In genomic region chr7:23246540-23246939, GRCh38 we compare ENCODE assay signal across 9 cellular contexts. TPM values are rescaled to one million over a fixed set of nuclear protein-coding genes. Genes with fewer than 3 reads are reported as not detected.
A peak's percentile ranks its signal among the peaks of the same experiment; 100 is the strongest.
DNase-seq lines count a peak whose midpoint lies in the region; ATAC-seq and TF ChIP-seq lines count a peak whose summit lies in the region.
"Had no signal": no experiment of that assay in that cellular context is flagged by ENCODE, and none has a peak within 500 bp of the region (broad histone marks: within the 10 kb centered on the region; RNA-seq: fewer than 3 reads in every experiment).

Gene GPNMB (plus strand): TSS chr7:23246775. CDS start chr7:23246858, 83 bp downstream.

- peaks cover 8 to 24% (median 21%) of the 10 kb centered on the region in 5 experiments for H3K9me3 Mint-ChIP-seq in brain
- H3K9me3 Mint-ChIP-seq in stimulated activated memory B cell treated with anti-CD40 and anti-IgM and Interleukin-4, amounts not matched to agents 10 μg/mL and 1 μg/mL and 100 μg/mL, for 72 hours = no peaks in the 10 kb centered on the region

- H3K27me3 Mint-ChIP-seq in brain = peaks cover 60% of the 10 kb centered on the region
- H3K27me3 Mint-ChIP-seq in stimulated activated memory B cell treated with anti-CD40 and anti-IgM and Interleukin-4, amounts not matched to agents 10 μg/mL and 1 μg/mL and 100 μg/mL, for 72 hours = peaks cover 74% of the 10 kb centered on the region

- peaks cover 28% of the 10 kb centered on the region for H3K4me1 Mint-ChIP-seq in brain
- peaks cover 7% of the 10 kb centered on the region for H3K4me1 Mint-ChIP-seq in stimulated activated memory B cell treated with anti-CD40 and anti-IgM and Interleukin-4, amounts not matched to agents 10 μg/mL and 1 μg/mL and 100 μg/mL, for 72 hours

- no peak for TF ChIP-seq CTCF in brain (conservative IDR thresholded peaks at IDR 0.05)

- peak; percentile 64 for DNase-seq in HCEC 1CT
- DNase-seq in islet precursor cell = peak; percentile 76
- DNase-seq in NCI-H345 treated with DMSO at 0.1 percent for 48 hours (lab: John Stamatoyannopoulos, UW; ENCODE audit: unreplicated experiment) = no peak
- DNase-seq in cerebellar nuclear complex (lab: John Stamatoyannopoulos, UW) = no peak
- DNase-seq in activated CD4-positive, alpha-beta T cell treated with anti-CD3 and anti-CD28 coated beads for 1 hour = no peak

- peak within 1 kb of the TSS in 3 of 5 experiments; percentile 47 to 89 (median 83) for H3K27ac Mint-ChIP-seq in brain
- no peak within 1 kb of the TSS for H3K27ac Mint-ChIP-seq in stimulated activated memory B cell treated with anti-CD40 and anti-IgM and Interleukin-4, amounts not matched to agents 10 μg/mL and 1 μg/mL and 100 μg/mL, for 72 hours

- ATAC-seq in stimulated activated memory B cell treated with anti-CD40 and anti-IgM and Interleukin-4, amounts not matched to agents 10 μg/mL and 1 μg/mL and 100 μg/mL, for 72 hours = no peak
- no peak for ATAC-seq in HG03442 (IDR thresholded peaks at IDR 0.05; ENCODE audit: unreplicated experiment)
- ATAC-seq: HCT116 had no signal

- peaks cover 20% of the 10 kb centered on the region for H3K36me3 Mint-ChIP-seq in brain
- H3K36me3 Mint-ChIP-seq in stimulated activated memory B cell treated with anti-CD40 and anti-IgM and Interleukin-4, amounts not matched to agents 10 μg/mL and 1 μg/mL and 100 μg/mL, for 72 hours = peaks cover 2% of the 10 kb centered on the region

- H3K4me3 Mint-ChIP-seq in brain = peak within 1 kb of the TSS in 4 of 5 experiments; percentile 57 to 83 (median 72)
- H3K4me3 Mint-ChIP-seq in stimulated activated memory B cell treated with anti-CD40 and anti-IgM and Interleukin-4, amounts not matched to agents 10 μg/mL and 1 μg/mL and 100 μg/mL, for 72 hours = peak within 1 kb of the TSS; percentile 61

RNA-seq across cellular contexts. Expression of gene GPNMB, which starts in this region (rescaled TPM):
- polyA plus RNA-seq in brain (ENCODE audit: insufficient read depth, low read depth, low replicate concordance) = 12.1 TPM

Comparison
In these comparisons a context has a peak if more than half of its experiments do, and no peak if none do; other contexts are left out.
1. DNase-seq: peak in HCEC 1CT (single experiment) and islet precursor cell (single experiment); none in NCI-H345 treated with DMSO at 0.1 percent for 48 hours (single experiment), cerebellar nuclear complex (0 of 2) and activated CD4-positive, alpha-beta T cell treated with anti-CD3 and anti-CD28 coated beads for 1 hour (single experiment).